ENCODE assay signal across 20 cellular contexts in the genomic region with DNA sequence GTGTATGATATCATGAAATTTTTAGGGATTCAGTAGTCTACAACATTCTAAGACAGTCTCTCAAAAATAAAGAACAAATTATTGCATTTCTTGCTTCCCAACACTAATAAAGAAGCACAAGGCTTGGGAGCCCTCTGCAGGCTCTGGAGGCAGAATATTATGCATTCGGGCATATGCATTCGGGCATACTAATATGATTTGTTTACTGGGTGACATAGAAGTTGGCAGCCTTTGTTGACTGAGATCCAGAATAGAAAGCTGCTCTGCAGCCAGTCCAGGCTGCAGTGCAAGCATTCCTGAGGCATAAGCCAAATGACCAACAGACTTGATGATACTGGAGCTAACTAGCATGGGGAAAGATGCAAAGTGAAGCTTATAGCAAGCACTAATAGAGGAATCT.
DNase-seq lines count a peak whose midpoint lies in the region; ATAC-seq, FAIRE-seq and TF ChIP-seq lines count a peak whose summit lies in the region.
"Had no signal": no experiment of that assay in that cellular context is flagged by ENCODE, and none has a peak within 500 bp of the region (broad histone marks: within the 10 kb centered on the region; RNA-seq: fewer than 3 reads in every experiment).

No MANE protein-coding gene starts in this region.

- DNase-seq in AG10803 (ENCODE audit: low read depth) (peak; percentile 86), GM04504 (ENCODE audit: low read depth) (peak; percentile 62), GM12878 (ENCODE audit: low read depth, low spot score) (no peak), iris pigment epithelial cell (ENCODE audit: low read depth) (peak; percentile 10), brain microvascular endothelial cell (no peak), NCI-H82 treated with DMSO at 0.1 percent for 48 hours (lab: John Stamatoyannopoulos, UW; ENCODE audit: unreplicated experiment) (no peak)
- DNase-seq: activated CD4-positive, alpha-beta T cell treated with anti-CD3 and anti-CD28 coated beads, Interleukin-2, amount 50 U/mL, for 1 hour; activated CD8-positive, alpha-beta memory T cell treated with anti-CD3 and anti-CD28 coated beads, Interleukin-2, amount 50 U/mL, for 48 hours; activated gamma-delta T cell treated with Interleukin-2 at 50 U/mL for 16 hours; dermis blood vessel endothelial cell; DMS 273 treated with DMSO at 0.1 percent for 48 hours; GF-D8; left cardiac atrium; MM.1S; NCI-H187; NCI-H345; stimulated activated CD4-positive, alpha-beta T cell treated with anti-CD3 and anti-CD28 coated beads, Interleukin-2, amount 100 ng/mL, for 48 hours had no signal

- H3K27me3 ChIP-seq in GM12878 (replicated peaks in 1 of 2; ENCODE audit: control insufficient read depth in 2 of 2, insufficient read depth in 2 of 2, low read length in 1 of 2) = no peaks in the 10 kb centered on the region
- no peaks in the 10 kb centered on the region for H3K27me3 ChIP-seq in brain microvascular endothelial cell (replicated peaks)
- H3K27me3 ChIP-seq: gastroesophageal sphincter had no signal

- no peak overlapping the region for H3K4me2 ChIP-seq in GM12878 (ENCODE audit: control insufficient read depth, insufficient read depth)

- WGBS in GM12878 (ENCODE audit: insufficient coverage, insufficient replicate concordance, low lambda C conversion rate, missing lambda C conversion rate) = 96% methylated on average over 2 of the region's 2 CpGs

- TF ChIP-seq EP300 in GM12878 (IDR thresholded peaks at IDR 0.05; ENCODE audit: borderline replicate concordance in 1 of 2, control insufficient read depth in 1 of 2, low read depth in 2 of 2, low read length in 2 of 2) = no peak

- no peak overlapping the region for H2AFZ ChIP-seq in GM12878 (ENCODE audit: control insufficient read depth, low read depth, low read length)

- no peaks in the 10 kb centered on the region for H3K79me2 ChIP-seq in GM12878 (ENCODE audit: control insufficient read depth, insufficient read depth, low read length)

- TF ChIP-seq CTCF in AG10803 (conservative IDR thresholded peaks at IDR 0.05; ENCODE audit: low read length) = peak; percentile 40; the same call in 1 of the 2 replicates
- no peak for TF ChIP-seq CTCF in GM12878 (IDR thresholded peaks at IDR 0.05 in 2 of 3, conservative IDR thresholded peaks at IDR 0.05 in 1 of 3; ENCODE audit: control insufficient read depth in 2 of 3, extremely low read depth in 1 of 3, insufficient read depth in 1 of 3, low read depth in 3 of 3, low read length in 3 of 3)
- no peak for TF ChIP-seq CTCF in brain microvascular endothelial cell (IDR thresholded peaks at IDR 0.05; ENCODE audit: low read depth, low read length, missing control alignments)

- RAD21 ChIA-PET in GM12878 (lab: Charles Lee; ENCODE audit: unreplicated experiment) = no interaction called here

- ATAC-seq in GM12878 (no peak), GM21515 (IDR thresholded peaks at IDR 0.05; ENCODE audit: unreplicated experiment) (no peak), GM21381 (IDR thresholded peaks at IDR 0.05; ENCODE audit: unreplicated experiment) (no peak)
- ATAC-seq: gastroesophageal sphincter, left cardiac atrium had no signal

- CTCF ChIA-PET in GM12878 (lab: Yijun Ruan, JAX) = interaction anchor here (1.3 kb wide), 1 partner anchor 308 kb away, joined by 3 read pairs; no protein-coding TSS in a partner anchor

- POLR2A ChIA-PET in GM12878 (lab: Charles Lee) = no interaction called here

- no peaks in the 10 kb centered on the region for H3K4me1 ChIP-seq in GM12878 (ENCODE audit: control insufficient read depth, insufficient read depth, low read length)
- H3K4me1 ChIP-seq: gastroesophageal sphincter had no signal

- intact Hi-C loops in GM12878 (cut with micrococcal nuclease; ENCODE audit: unreplicated experiment) = no loop called here

- FAIRE-seq in GM12878 (lab: Jason Lieb, UNC) = no peak

- no TSS peak for BruUV-seq in GM12878 (replicated peaks; lab: Mats Ljungman, UMichigan)

- in situ Hi-C loops in GM12878 (cut with MboI) (no loop called here), brain microvascular endothelial cell (cut with HindIII; ENCODE audit: low pct_ligation_motif_present, low sequenced_read_pairs) (no loop called here)

- H3K27ac ChIP-seq in GM12878 (ENCODE audit: control insufficient read depth, insufficient read depth) (no peak overlapping the region), brain microvascular endothelial cell (no peak overlapping the region)
- H3K27ac ChIP-seq: gastroesophageal sphincter had no signal

- H3K9ac ChIP-seq in GM12878 (ENCODE audit: control insufficient read depth, insufficient read depth, low read length) = no peak overlapping the region

- SMC1A ChIA-PET in GM12878 (lab: Charles Lee; ENCODE audit: uncharacterized antibody, unreplicated experiment) = no interaction called here

- peak; percentile 44; the same call in 1 of the 2 replicates for TF ChIP-seq RAD21 in GM12878 (IDR thresholded peaks at IDR 0.05; ENCODE audit: insufficient read depth, low read depth, low read length)

- H3K36me3 ChIP-seq in GM12878 (ENCODE audit: control insufficient read depth in 2 of 2, insufficient read depth in 2 of 2, low read length in 1 of 2) (no peaks in the 10 kb centered on the region), brain microvascular endothelial cell (replicated peaks) (no peaks in the 10 kb centered on the region)
- H3K36me3 ChIP-seq: gastroesophageal sphincter had no signal

- no peak for TF ChIP-seq POLR2A in GM12878 (IDR thresholded peaks at IDR 0.05; ENCODE audit: low read depth, low read length)

- H4K20me1 ChIP-seq in GM12878 (ENCODE audit: control insufficient read depth, insufficient read depth) = no peaks in the 10 kb centered on the region

- no peaks in the 10 kb centered on the region for H3K9me3 ChIP-seq in GM12878 (replicated peaks; ENCODE audit: control insufficient read depth, insufficient read depth, low read length)
- H3K9me3 ChIP-seq: gastroesophageal sphincter had no signal

- no peak overlapping the region for H3K4me3 ChIP-seq in AG10803 (ENCODE audit: low read length)
- no peak overlapping the region for H3K4me3 ChIP-seq in GM12878
- H3K4me3 ChIP-seq in brain microvascular endothelial cell (ENCODE audit: low read depth, low read length) = no peak overlapping the region
- H3K4me3 ChIP-seq: gastroesophageal sphincter had no signal

TF ChIP-seq in GM12878, 131 proteins besides CTCF, POLR2A, EP300 and RAD21 (continues in another document):
- TF ChIP-seq TCF3 (IDR thresholded peaks at IDR 0.05; ENCODE audit: borderline replicate concordance, insufficient read depth, low read depth, low read length) = no peak
- TF ChIP-seq, protein P1, sequence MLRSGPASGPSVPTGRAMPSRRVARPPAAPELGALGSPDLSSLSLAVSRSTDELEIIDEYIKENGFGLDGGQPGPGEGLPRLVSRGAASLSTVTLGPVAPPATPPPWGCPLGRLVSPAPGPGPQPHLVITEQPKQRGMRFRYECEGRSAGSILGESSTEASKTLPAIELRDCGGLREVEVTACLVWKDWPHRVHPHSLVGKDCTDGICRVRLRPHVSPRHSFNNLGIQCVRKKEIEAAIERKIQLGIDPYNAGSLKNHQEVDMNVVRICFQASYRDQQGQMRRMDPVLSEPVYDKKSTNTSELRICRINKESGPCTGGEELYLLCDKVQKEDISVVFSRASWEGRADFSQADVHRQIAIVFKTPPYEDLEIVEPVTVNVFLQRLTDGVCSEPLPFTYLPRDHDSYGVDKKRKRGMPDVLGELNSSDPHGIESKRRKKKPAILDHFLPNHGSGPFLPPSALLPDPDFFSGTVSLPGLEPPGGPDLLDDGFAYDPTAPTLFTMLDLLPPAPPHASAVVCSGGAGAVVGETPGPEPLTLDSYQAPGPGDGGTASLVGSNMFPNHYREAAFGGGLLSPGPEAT (IDR thresholded peaks at IDR 0.05; ENCODE audit: low read depth) = no peak
- TF ChIP-seq, protein P2, sequence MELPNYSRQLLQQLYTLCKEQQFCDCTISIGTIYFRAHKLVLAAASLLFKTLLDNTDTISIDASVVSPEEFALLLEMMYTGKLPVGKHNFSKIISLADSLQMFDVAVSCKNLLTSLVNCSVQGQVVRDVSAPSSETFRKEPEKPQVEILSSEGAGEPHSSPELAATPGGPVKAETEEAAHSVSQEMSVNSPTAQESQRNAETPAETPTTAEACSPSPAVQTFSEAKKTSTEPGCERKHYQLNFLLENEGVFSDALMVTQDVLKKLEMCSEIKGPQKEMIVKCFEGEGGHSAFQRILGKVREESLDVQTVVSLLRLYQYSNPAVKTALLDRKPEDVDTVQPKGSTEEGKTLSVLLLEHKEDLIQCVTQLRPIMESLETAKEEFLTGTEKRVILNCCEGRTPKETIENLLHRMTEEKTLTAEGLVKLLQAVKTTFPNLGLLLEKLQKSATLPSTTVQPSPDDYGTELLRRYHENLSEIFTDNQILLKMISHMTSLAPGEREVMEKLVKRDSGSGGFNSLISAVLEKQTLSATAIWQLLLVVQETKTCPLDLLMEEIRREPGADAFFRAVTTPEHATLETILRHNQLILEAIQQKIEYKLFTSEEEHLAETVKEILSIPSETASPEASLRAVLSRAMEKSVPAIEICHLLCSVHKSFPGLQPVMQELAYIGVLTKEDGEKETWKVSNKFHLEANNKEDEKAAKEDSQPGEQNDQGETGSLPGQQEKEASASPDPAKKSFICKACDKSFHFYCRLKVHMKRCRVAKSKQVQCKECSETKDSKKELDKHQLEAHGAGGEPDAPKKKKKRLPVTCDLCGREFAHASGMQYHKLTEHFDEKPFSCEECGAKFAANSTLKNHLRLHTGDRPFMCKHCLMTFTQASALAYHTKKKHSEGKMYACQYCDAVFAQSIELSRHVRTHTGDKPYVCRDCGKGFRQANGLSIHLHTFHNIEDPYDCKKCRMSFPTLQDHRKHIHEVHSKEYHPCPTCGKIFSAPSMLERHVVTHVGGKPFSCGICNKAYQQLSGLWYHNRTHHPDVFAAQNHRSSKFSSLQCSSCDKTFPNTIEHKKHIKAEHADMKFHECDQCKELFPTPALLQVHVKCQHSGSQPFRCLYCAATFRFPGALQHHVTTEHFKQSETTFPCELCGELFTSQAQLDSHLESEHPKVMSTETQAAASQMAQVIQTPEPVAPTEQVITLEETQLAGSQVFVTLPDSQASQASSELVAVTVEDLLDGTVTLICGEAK (IDR thresholded peaks at IDR 0.05; ENCODE audit: borderline replicate concordance) = no peak
- no peak for TF ChIP-seq YY1 (IDR thresholded peaks at IDR 0.05; ENCODE audit: low read depth, low read length)
- TF ChIP-seq CREM (IDR thresholded peaks at IDR 0.05; ENCODE audit: low read depth) = no peak
- no peak for TF ChIP-seq KLF5 (IDR thresholded peaks at IDR 0.05; ENCODE audit: partially characterized antibody)
- no peak for TF ChIP-seq ZNF207 (IDR thresholded peaks at IDR 0.05; ENCODE audit: borderline replicate concordance)

Comparison
In these comparisons a context has a peak if more than half of its experiments do, and no peak if none do; other contexts are left out.
1. DNase-seq: peak in AG10803 (single experiment), GM04504 (single experiment) and iris pigment epithelial cell (single experiment); none in GM12878 (single experiment), brain microvascular endothelial cell (single experiment) and NCI-H82 treated with DMSO at 0.1 percent for 48 hours (single experiment).